1 cellular context compared by ENCODE assay signal in the genomic region with DNA sequence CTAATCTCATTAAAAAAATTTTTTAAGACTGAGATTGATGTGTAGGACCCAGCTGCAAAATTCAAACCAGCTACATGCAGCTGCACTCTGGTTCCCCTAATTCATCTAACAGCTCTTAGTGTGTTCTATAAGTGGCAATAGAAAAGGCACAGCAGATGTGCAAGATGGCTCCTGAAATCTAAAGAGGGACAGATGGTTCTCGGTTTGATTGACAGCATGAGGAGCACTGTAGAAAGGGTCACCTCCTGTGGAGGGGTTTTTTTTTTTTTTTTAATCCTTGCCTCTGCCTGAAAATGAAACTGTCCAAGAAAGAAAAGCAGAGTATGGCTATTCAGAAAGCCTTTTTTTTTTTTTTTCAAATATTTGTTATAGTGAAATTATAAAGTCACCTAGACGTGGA.
A peak's percentile ranks its signal among the peaks of the same experiment; 100 is the strongest.
TF ChIP-seq lines count a peak whose summit lies in the region.

No MANE protein-coding gene starts in this region.

TF ChIP-seq in GM12878, 131 proteins besides CTCF, POLR2A, EP300 and RAD21 (continued from another document):
- TF ChIP-seq, protein P1, sequence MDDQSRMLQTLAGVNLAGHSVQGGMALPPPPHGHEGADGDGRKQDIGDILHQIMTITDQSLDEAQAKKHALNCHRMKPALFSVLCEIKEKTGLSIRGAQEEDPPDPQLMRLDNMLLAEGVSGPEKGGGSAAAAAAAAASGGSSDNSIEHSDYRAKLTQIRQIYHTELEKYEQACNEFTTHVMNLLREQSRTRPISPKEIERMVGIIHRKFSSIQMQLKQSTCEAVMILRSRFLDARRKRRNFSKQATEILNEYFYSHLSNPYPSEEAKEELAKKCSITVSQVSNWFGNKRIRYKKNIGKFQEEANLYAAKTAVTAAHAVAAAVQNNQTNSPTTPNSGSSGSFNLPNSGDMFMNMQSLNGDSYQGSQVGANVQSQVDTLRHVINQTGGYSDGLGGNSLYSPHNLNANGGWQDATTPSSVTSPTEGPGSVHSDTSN (IDR thresholded peaks at IDR 0.05; ENCODE audit: insufficient replicate concordance, low read depth, low read length): peak; percentile 83
- TF ChIP-seq LARP7 (IDR thresholded peaks at IDR 0.05) (no peak), YY1 (IDR thresholded peaks at IDR 0.05; ENCODE audit: low read depth, low read length) (peak; percentile 67), ZNF384 (IDR thresholded peaks at IDR 0.05; ENCODE audit: borderline replicate concordance, low read depth, low read length) (peak; percentile 74), ZNF24 (IDR thresholded peaks at IDR 0.05) (no peak), TCF12 (IDR thresholded peaks at IDR 0.05; ENCODE audit: low read depth, low read length) (0 out of 2 replicates have a peak, but pooled peaks have one; percentile 31)
- TF ChIP-seq, protein P2, sequence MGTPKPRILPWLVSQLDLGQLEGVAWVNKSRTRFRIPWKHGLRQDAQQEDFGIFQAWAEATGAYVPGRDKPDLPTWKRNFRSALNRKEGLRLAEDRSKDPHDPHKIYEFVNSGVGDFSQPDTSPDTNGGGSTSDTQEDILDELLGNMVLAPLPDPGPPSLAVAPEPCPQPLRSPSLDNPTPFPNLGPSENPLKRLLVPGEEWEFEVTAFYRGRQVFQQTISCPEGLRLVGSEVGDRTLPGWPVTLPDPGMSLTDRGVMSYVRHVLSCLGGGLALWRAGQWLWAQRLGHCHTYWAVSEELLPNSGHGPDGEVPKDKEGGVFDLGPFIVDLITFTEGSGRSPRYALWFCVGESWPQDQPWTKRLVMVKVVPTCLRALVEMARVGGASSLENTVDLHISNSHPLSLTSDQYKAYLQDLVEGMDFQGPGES (IDR thresholded peaks at IDR 0.05): no peak
- TF ChIP-seq, protein P3, sequence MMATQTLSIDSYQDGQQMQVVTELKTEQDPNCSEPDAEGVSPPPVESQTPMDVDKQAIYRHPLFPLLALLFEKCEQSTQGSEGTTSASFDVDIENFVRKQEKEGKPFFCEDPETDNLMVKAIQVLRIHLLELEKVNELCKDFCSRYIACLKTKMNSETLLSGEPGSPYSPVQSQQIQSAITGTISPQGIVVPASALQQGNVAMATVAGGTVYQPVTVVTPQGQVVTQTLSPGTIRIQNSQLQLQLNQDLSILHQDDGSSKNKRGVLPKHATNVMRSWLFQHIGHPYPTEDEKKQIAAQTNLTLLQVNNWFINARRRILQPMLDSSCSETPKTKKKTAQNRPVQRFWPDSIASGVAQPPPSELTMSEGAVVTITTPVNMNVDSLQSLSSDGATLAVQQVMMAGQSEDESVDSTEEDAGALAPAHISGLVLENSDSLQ (IDR thresholded peaks at IDR 0.05): peak; percentile 94
- TF ChIP-seq, protein P4, sequence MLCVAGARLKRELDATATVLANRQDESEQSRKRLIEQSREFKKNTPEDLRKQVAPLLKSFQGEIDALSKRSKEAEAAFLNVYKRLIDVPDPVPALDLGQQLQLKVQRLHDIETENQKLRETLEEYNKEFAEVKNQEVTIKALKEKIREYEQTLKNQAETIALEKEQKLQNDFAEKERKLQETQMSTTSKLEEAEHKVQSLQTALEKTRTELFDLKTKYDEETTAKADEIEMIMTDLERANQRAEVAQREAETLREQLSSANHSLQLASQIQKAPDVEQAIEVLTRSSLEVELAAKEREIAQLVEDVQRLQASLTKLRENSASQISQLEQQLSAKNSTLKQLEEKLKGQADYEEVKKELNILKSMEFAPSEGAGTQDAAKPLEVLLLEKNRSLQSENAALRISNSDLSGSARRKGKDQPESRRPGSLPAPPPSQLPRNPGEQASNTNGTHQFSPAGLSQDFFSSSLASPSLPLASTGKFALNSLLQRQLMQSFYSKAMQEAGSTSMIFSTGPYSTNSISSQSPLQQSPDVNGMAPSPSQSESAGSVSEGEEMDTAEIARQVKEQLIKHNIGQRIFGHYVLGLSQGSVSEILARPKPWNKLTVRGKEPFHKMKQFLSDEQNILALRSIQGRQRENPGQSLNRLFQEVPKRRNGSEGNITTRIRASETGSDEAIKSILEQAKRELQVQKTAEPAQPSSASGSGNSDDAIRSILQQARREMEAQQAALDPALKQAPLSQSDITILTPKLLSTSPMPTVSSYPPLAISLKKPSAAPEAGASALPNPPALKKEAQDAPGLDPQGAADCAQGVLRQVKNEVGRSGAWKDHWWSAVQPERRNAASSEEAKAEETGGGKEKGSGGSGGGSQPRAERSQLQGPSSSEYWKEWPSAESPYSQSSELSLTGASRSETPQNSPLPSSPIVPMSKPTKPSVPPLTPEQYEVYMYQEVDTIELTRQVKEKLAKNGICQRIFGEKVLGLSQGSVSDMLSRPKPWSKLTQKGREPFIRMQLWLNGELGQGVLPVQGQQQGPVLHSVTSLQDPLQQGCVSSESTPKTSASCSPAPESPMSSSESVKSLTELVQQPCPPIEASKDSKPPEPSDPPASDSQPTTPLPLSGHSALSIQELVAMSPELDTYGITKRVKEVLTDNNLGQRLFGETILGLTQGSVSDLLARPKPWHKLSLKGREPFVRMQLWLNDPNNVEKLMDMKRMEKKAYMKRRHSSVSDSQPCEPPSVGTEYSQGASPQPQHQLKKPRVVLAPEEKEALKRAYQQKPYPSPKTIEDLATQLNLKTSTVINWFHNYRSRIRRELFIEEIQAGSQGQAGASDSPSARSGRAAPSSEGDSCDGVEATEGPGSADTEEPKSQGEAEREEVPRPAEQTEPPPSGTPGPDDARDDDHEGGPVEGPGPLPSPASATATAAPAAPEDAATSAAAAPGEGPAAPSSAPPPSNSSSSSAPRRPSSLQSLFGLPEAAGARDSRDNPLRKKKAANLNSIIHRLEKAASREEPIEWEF (IDR thresholded peaks at IDR 0.05; ENCODE audit: insufficient replicate concordance, low read depth, low read length): no peak
TF ChIP-seq in GM12878: peak in this region for 5.
